ENCODE assay signal across 8 cellular contexts in the genomic region with DNA sequence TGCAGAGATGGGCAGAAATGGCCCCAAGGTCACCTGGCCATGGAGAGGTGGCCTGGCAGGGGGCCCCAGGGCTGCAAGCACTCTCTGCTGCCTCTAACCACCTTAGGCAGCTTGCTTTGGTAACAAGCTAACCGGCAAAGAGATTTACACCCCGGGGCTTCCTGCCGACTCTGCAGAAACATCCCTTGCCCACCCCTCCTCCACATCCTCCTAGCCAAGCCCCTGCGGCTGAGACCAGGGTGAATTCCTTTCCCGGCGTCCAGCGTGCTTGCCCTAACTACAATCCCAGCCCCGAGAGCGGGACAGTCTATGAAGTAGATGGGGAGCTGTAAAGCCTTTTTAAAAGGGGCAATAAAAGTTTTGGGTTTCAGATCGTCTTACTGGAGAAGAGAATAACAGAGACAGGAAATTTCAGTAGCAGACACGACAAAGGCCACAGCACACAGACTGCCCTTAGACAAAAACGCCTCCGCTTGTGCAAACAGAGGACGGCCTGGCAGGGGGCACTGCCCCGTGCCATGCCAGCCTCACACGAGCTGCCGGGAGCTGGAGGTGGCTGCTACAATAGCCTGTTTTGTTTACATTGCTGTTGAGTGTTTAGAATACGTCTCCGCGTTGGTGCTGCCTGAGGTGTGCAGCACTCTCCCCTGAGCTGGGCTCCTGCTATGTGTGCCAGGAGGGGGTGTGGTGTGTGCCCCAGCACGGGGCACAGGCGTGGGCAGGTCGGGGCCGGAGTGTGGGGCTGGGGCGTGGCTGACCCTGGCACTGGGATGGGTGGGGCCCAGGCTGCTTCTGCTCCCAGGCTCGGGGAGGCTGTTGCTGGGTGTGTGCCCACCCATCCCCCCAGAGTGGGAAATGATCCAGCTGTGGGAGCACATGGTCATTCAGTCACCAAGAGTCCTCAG. TPM values are rescaled to one million over a fixed set of nuclear protein-coding genes. Genes with fewer than 3 reads are reported as not detected.
DNase-seq lines count a peak whose midpoint lies in the region; ATAC-seq and TF ChIP-seq lines count a peak whose summit lies in the region.

No MANE protein-coding gene starts in this region.

- CTCF ChIA-PET in CD4-positive, alpha-beta memory T cell (lab: Charles Lee; ENCODE audit: partially characterized antibody), result no interaction called here
- CTCF ChIA-PET in activated CD8-positive, alpha-beta T cell treated with anti-CD3 and anti-CD28 coated beads, Interleukin-2, amount 10 ng/mL, durations not matched to agents 7 days and 5 days (lab: Charles Lee), result interaction anchor here (1.0 to 1.8 kb wide), 3 partner anchors 20 to 50 kb away, joined by 3 to 11 read pairs (median 3); partner anchors contain the start of gene CACFD1

- H3K27ac ChIP-seq in CD4-positive, alpha-beta memory T cell (ENCODE audit: low read depth, low read length), result no peak overlapping the region
- H3K27ac ChIP-seq in upper lobe of left lung, result peak overlapping the region in 1 of 4 donors; percentile 51

- peak in 4 of 5 donors; percentile 9 to 18 (median 14) for DNase-seq in CD4-positive, alpha-beta memory T cell
- DNase-seq in activated CD8-positive, alpha-beta T cell treated with anti-CD3 and anti-CD28 coated beads, Interleukin-2, amount 10 ng/mL, durations not matched to agents 7 days and 5 days, result peak; percentile 64
- peak in 1 of 2 donors; percentile 49 for DNase-seq in left colon
- DNase-seq in upper lobe of left lung, result peak; percentile 33 to 79
- DNase-seq in posterior vena cava (ENCODE audit: low spot score), result no peak
- DNase-seq in NCI-H446 (lab: John Stamatoyannopoulos, UW), result no peak
- no peak for DNase-seq in AML-193 (lab: John Stamatoyannopoulos, UW)

- WGBS in upper lobe of left lung, 2 donors, result 5 to 8% methylated on average over 7 to 26 of the region's 26 CpGs

- peaks cover 0 to 3% of the 10 kb centered on the region in 2 donors for H3K27me3 Mint-ChIP-seq in CD4-positive, alpha-beta memory T cell
- no peaks in the 10 kb centered on the region for H3K27me3 Mint-ChIP-seq in activated CD8-positive, alpha-beta T cell treated with anti-CD3 and anti-CD28 coated beads, Interleukin-2, amount 10 ng/mL, durations not matched to agents 7 days and 5 days (ENCODE audit: low read depth)

- H3K9me3 ChIP-seq in CD4-positive, alpha-beta memory T cell (ENCODE audit: control insufficient read depth in 1 of 2, low read length in 2 of 2), result no peaks in the 10 kb centered on the region
- no peaks in the 10 kb centered on the region for H3K9me3 ChIP-seq in upper lobe of left lung

- peak overlapping the region in 1 of 2 donors; percentile 19 for H3K4me3 ChIP-seq in CD4-positive, alpha-beta memory T cell (ENCODE audit: low read length in 2 of 2)
- H3K4me3 ChIP-seq in upper lobe of left lung, result peak overlapping the region in 1 of 4 donors; percentile 1

- intact Hi-C loops in CD4-positive, alpha-beta memory T cell (cut with micrococcal nuclease), result no loop called here
- intact Hi-C loops in left colon (cut with DNase I, micrococcal nuclease), result no loop called here
- intact Hi-C loops in posterior vena cava (cut with DNase I), result no loop called here

- peak; percentile 74 for ATAC-seq in activated CD8-positive, alpha-beta T cell treated with anti-CD3 and anti-CD28 coated beads, Interleukin-2, amount 10 ng/mL, durations not matched to agents 7 days and 5 days
- ATAC-seq in left colon, result peak; percentile 83
- ATAC-seq in upper lobe of left lung (ENCODE audit: low FRiP score in 2 of 2), result peak in 1 of 2 donors; percentile 12

- H3K4me3 Mint-ChIP-seq in CD4-positive, alpha-beta memory T cell, result peak overlapping the region; percentile 77 to 90 (median 82)
- H3K4me3 Mint-ChIP-seq in activated CD8-positive, alpha-beta T cell treated with anti-CD3 and anti-CD28 coated beads, Interleukin-2, amount 10 ng/mL, durations not matched to agents 7 days and 5 days, result peak overlapping the region; percentile 65

- TF ChIP-seq CTCF in upper lobe of left lung (IDR thresholded peaks at IDR 0.05), result no peak

- H3K27me3 ChIP-seq in CD4-positive, alpha-beta memory T cell (ENCODE audit: insufficient read depth, low read length), result no peaks in the 10 kb centered on the region
- no peaks in the 10 kb centered on the region for H3K27me3 ChIP-seq in upper lobe of left lung

- POLR2A ChIA-PET in CD4-positive, alpha-beta memory T cell (lab: Charles Lee; ENCODE audit: partially characterized antibody), result interaction anchor here (1.2 kb wide), 1 partner anchor 479 kb away, joined by 3 read pairs; the partner anchor contains the start of gene GTF3C5
- POLR2A ChIA-PET in activated CD8-positive, alpha-beta T cell treated with anti-CD3 and anti-CD28 coated beads, Interleukin-2, amount 10 ng/mL, durations not matched to agents 7 days and 5 days (lab: Charles Lee), result interaction anchor here (0.6 to 1.5 kb wide), 6 partner anchors 9 to 113 kb away, joined by 3 to 4 read pairs (median 4); no protein-coding TSS in a partner anchor

- H3K36me3 ChIP-seq in CD4-positive, alpha-beta memory T cell (ENCODE audit: insufficient read depth, low read length), result no peaks in the 10 kb centered on the region
- no peaks in the 10 kb centered on the region for H3K36me3 ChIP-seq in upper lobe of left lung

- no peaks in the 10 kb centered on the region for H3K36me3 Mint-ChIP-seq in CD4-positive, alpha-beta memory T cell
- H3K36me3 Mint-ChIP-seq in activated CD8-positive, alpha-beta T cell treated with anti-CD3 and anti-CD28 coated beads, Interleukin-2, amount 10 ng/mL, durations not matched to agents 7 days and 5 days (ENCODE audit: low read depth), result no peaks in the 10 kb centered on the region

- peaks cover 20% of the 10 kb centered on the region for H3K4me1 ChIP-seq in CD4-positive, alpha-beta memory T cell (ENCODE audit: insufficient read depth, low read length)
- H3K4me1 ChIP-seq in upper lobe of left lung, result peaks cover 15 to 37% (median 18%) of the 10 kb centered on the region in 4 donors

- no peaks in the 10 kb centered on the region for H3K9me3 Mint-ChIP-seq in CD4-positive, alpha-beta memory T cell
- no peaks in the 10 kb centered on the region for H3K9me3 Mint-ChIP-seq in activated CD8-positive, alpha-beta T cell treated with anti-CD3 and anti-CD28 coated beads, Interleukin-2, amount 10 ng/mL, durations not matched to agents 7 days and 5 days (ENCODE audit: insufficient read depth)

- no peak for TF ChIP-seq POLR2A in upper lobe of left lung (IDR thresholded peaks at IDR 0.05)

- H3K4me1 Mint-ChIP-seq in CD4-positive, alpha-beta memory T cell, result peaks cover 6 to 13% (median 9%) of the 10 kb centered on the region in 4 donors
- H3K4me1 Mint-ChIP-seq in activated CD8-positive, alpha-beta T cell treated with anti-CD3 and anti-CD28 coated beads, Interleukin-2, amount 10 ng/mL, durations not matched to agents 7 days and 5 days (ENCODE audit: low read depth), result peaks cover 17% of the 10 kb centered on the region

- peak overlapping the region; percentile 39 to 82 (median 74) for H3K27ac Mint-ChIP-seq in CD4-positive, alpha-beta memory T cell
- H3K27ac Mint-ChIP-seq in activated CD8-positive, alpha-beta T cell treated with anti-CD3 and anti-CD28 coated beads, Interleukin-2, amount 10 ng/mL, durations not matched to agents 7 days and 5 days, result peak overlapping the region; percentile 89

- TF ChIP-seq RAD21 in Ishikawa (IDR thresholded peaks at IDR 0.05; ENCODE audit: low read depth), result no peak

- TF ChIP-seq EP300 in Ishikawa (IDR thresholded peaks at IDR 0.05; ENCODE audit: borderline replicate concordance) (no peak), upper lobe of left lung (IDR thresholded peaks at IDR 0.05) (no peak)

TF ChIP-seq in Ishikawa, 13 proteins besides CTCF, POLR2A, EP300 and RAD21:
- TF ChIP-seq NFIC (IDR thresholded peaks at IDR 0.05) (no peak), EGR1 (IDR thresholded peaks at IDR 0.05) (peak; percentile 57; the same call in 1 of the 2 replicates)

RNA-seq across cellular contexts. Expression of gene MYMK, which starts 15.3 kb away (rescaled TPM):
- total RNA-seq in CD4-positive, alpha-beta memory T cell, result not detected
- polyA plus RNA-seq in CD4-positive, alpha-beta memory T cell, result not detected
- total RNA-seq in activated CD8-positive, alpha-beta T cell treated with anti-CD3 and anti-CD28 coated beads, Interleukin-2, amount 10 ng/mL, durations not matched to agents 7 days and 5 days, result not detected
- total RNA-seq in left colon, result not detected
- not detected for total RNA-seq in upper lobe of left lung
- not detected for total RNA-seq in posterior vena cava

RNA-seq across cellular contexts. Expression of gene ADAMTSL2, which starts 25.1 kb away (rescaled TPM):
- total RNA-seq in CD4-positive, alpha-beta memory T cell, result under 1 TPM; 0.09 to 0.17 TPM
- under 1 TPM in 1 of 2 donors, not detected in 1; 0.07 TPM for polyA plus RNA-seq in CD4-positive, alpha-beta memory T cell
- not detected for total RNA-seq in activated CD8-positive, alpha-beta T cell treated with anti-CD3 and anti-CD28 coated beads, Interleukin-2, amount 10 ng/mL, durations not matched to agents 7 days and 5 days
- total RNA-seq in left colon (1 to 10 TPM; 1.2 to 1.3 TPM), upper lobe of left lung (10 to 100 TPM in 4 of 6 donors, 1 to 10 TPM in 2; 1.4 to 34.8 (median 19.2) TPM), posterior vena cava (10 to 100 TPM in 1 of 2 donors, 1 to 10 TPM in 1; 5.5 to 11.3 TPM)

RNA-seq across cellular contexts. Expression of gene SLC2A6, which starts 30.5 kb away (rescaled TPM):
- total RNA-seq in CD4-positive, alpha-beta memory T cell, result 1 to 10 TPM; 1.6 to 2.5 TPM
- 1 to 10 TPM in 1 of 2 donors, under 1 TPM in 1; 0.41 to 1.1 TPM for polyA plus RNA-seq in CD4-positive, alpha-beta memory T cell
- total RNA-seq in activated CD8-positive, alpha-beta T cell treated with anti-CD3 and anti-CD28 coated beads, Interleukin-2, amount 10 ng/mL, durations not matched to agents 7 days and 5 days, result 10 to 100 TPM; 14.1 to 17.0 TPM
- total RNA-seq in left colon, result 1 to 10 TPM; 1.6 to 2.9 TPM
- 10 to 100 TPM in 2 of 6 donors, 1 to 10 TPM in 4; 5.2 to 17.2 (median 7.5) TPM for total RNA-seq in upper lobe of left lung
- total RNA-seq in posterior vena cava, result 1 to 10 TPM; 3.2 to 4.0 TPM

RNA-seq across cellular contexts. Expression of gene CACFD1, which starts 49.7 kb away (rescaled TPM):
- total RNA-seq in CD4-positive, alpha-beta memory T cell, result 1 to 10 TPM; 2.5 to 2.6 TPM
- 1 to 10 TPM; 2.9 to 3.4 TPM for polyA plus RNA-seq in CD4-positive, alpha-beta memory T cell
- 1 to 10 TPM; 1.3 to 2.4 TPM for total RNA-seq in activated CD8-positive, alpha-beta T cell treated with anti-CD3 and anti-CD28 coated beads, Interleukin-2, amount 10 ng/mL, durations not matched to agents 7 days and 5 days
- 10 to 100 TPM; 66.1 to 75.4 TPM for total RNA-seq in left colon
- 10 to 100 TPM; 31.1 to 52.8 (median 38.5) TPM for total RNA-seq in upper lobe of left lung
- total RNA-seq in posterior vena cava, result 10 to 100 TPM; 11.7 to 13.4 TPM

Comparison
In these comparisons a context has a peak if more than half of its experiments do, and no peak if none do; other contexts are left out.
1. DNase-seq: peak in CD4-positive, alpha-beta memory T cell (4 of 5), activated CD8-positive, alpha-beta T cell treated with anti-CD3 and anti-CD28 coated beads, Interleukin-2, amount 10 ng/mL, durations not matched to agents 7 days and 5 days (single experiment) and upper lobe of left lung (2 of 2); none in posterior vena cava (single experiment), NCI-H446 (0 of 2) and AML-193 (0 of 2).